8 cellular contexts compared by ENCODE assay signal in genomic region chr7:134514663-134515062, GRCh38. TPM values are rescaled to one million over a fixed set of nuclear protein-coding genes. Genes with fewer than 3 reads are reported as not detected.
DNase-seq lines count a peak whose midpoint lies in the region; ATAC-seq and TF ChIP-seq lines count a peak whose summit lies in the region.

No MANE protein-coding gene starts in this region.

- H3K27me3 Mint-ChIP-seq in central memory CD8-positive, alpha-beta T cell, result peaks cover 28% of the 10 kb centered on the region

- H3K9me2 ChIP-seq in PC-3 (replicated peaks; ENCODE audit: low read length), result no peaks in the 10 kb centered on the region

- DNase-seq in COLO668 (lab: John Stamatoyannopoulos, UW; ENCODE audit: unreplicated experiment) (peak; percentile 31), Kasumi-1 (lab: John Stamatoyannopoulos, UW) (peak; percentile 81 to 84), PC-3 (peak; percentile 93), left kidney (ENCODE audit: low read depth, low spot score) (peak; percentile 85), tibial artery (no peak)
- no peak for DNase-seq in central memory CD8-positive, alpha-beta T cell (ENCODE audit: low spot score in 2 of 2)

- H4K20me1 ChIP-seq in PC-3 (ENCODE audit: low read length), result no peaks in the 10 kb centered on the region

- no peaks in the 10 kb centered on the region for H3F3A ChIP-seq in PC-3 (ENCODE audit: low read length, unreplicated experiment)

- H3K4me2 ChIP-seq in PC-3 (ENCODE audit: low read length), result peak overlapping the region; percentile 68

- no TSS peak for BruUV-seq in PC-3 (replicated peaks; lab: Mats Ljungman, UMichigan)

- H3K4me1 Mint-ChIP-seq in central memory CD8-positive, alpha-beta T cell, result peaks cover 6% of the 10 kb centered on the region

- H3K36me3 ChIP-seq in PC-3 (ENCODE audit: low read depth, low read length) (no peaks in the 10 kb centered on the region), tibial artery (no peaks in the 10 kb centered on the region)

- ATAC-seq in GM18873 (IDR thresholded peaks at IDR 0.05; ENCODE audit: low FRiP score, unreplicated experiment), result peak; percentile 56
- ATAC-seq in PC-3, result peak; percentile 4; the same call in 1 of the 2 replicates
- ATAC-seq in central memory CD8-positive, alpha-beta T cell (replicated peaks; ENCODE audit: extremely low read depth, poor library complexity, severe bottlenecking), result peak; percentile 43
- no peak for ATAC-seq in HG02870 (IDR thresholded peaks at IDR 0.05; ENCODE audit: unreplicated experiment)

- no peaks in the 10 kb centered on the region for H3K9me3 Mint-ChIP-seq in central memory CD8-positive, alpha-beta T cell

- H3K27ac ChIP-seq in PC-3 (ENCODE audit: low read length) (peak overlapping the region; percentile 96), tibial artery (no peak overlapping the region)

- no peak overlapping the region for H3K27ac Mint-ChIP-seq in central memory CD8-positive, alpha-beta T cell (ENCODE audit: low read depth)

- peaks cover 1% of the 10 kb centered on the region for H3K36me3 Mint-ChIP-seq in central memory CD8-positive, alpha-beta T cell (ENCODE audit: insufficient read depth)

- H3K4me1 ChIP-seq in PC-3 (ENCODE audit: insufficient read depth, low read length) (peaks cover 55% of the 10 kb centered on the region), tibial artery (peaks cover 0 to 22% (median 16%) of the 10 kb centered on the region in 4 donors)

- TF ChIP-seq CTCF in PC-3 (conservative IDR thresholded peaks at IDR 0.05; ENCODE audit: low read depth, low read length) (peak; percentile 80), tibial artery (IDR thresholded peaks at IDR 0.05) (peak; percentile 82 to 85)

- POLR2A ChIA-PET in PC-3 (lab: Charles Lee; ENCODE audit: unreplicated experiment), result no interaction called here

- H3K27me3 ChIP-seq in PC-3 (ENCODE audit: low read length), result no peaks in the 10 kb centered on the region
- H3K27me3 ChIP-seq in tibial artery, result peaks cover 0 to 5% of the 10 kb centered on the region in 2 donors

- H3K4me3 ChIP-seq in PC-3 (ENCODE audit: low read length) (no peak overlapping the region), tibial artery (no peak overlapping the region)

- CTCF ChIA-PET in PC-3 (lab: Charles Lee), result interaction anchor here (0.6 to 3.6 kb wide), 5 partner anchors 34 to 92 kb away, joined by 3 to 47 read pairs (median 6); no protein-coding TSS in a partner anchor

- intact Hi-C loops in PC-3 (cut with micrococcal nuclease) (loop anchor here (2.0 kb wide), 1 partner anchor 148 kb away; no protein-coding TSS in a partner anchor), tibial artery (cut with DNase I; ENCODE audit: low total_unique reads) (loop anchor here (5.0 kb wide), 2 partner anchors 33 to 88 kb away; partner anchors contain the start of gene AKR1B15)

- peak overlapping the region; percentile 75 for H3K9ac ChIP-seq in PC-3 (ENCODE audit: low read length)

- 0 out of 2 replicates have a peak overlapping the region, but pooled peaks have one; percentile 29 for H2AFZ ChIP-seq in PC-3 (ENCODE audit: low read length)

- H3K79me2 ChIP-seq in PC-3 (ENCODE audit: low read length), result no peaks in the 10 kb centered on the region

- H3K9me3 ChIP-seq in PC-3 (ENCODE audit: low read length), result no peaks in the 10 kb centered on the region
- no peaks in the 10 kb centered on the region for H3K9me3 ChIP-seq in tibial artery

- no peak overlapping the region for H3K4me3 Mint-ChIP-seq in central memory CD8-positive, alpha-beta T cell

RNA-seq across cellular contexts. Expression of gene AKR1B10, which starts 12.7 kb away (rescaled TPM):
- total RNA-seq in PC-3 (2014; rRNA removed), result 8.3 and 8.8 TPM in 2 replicates

RNA-seq across cellular contexts. Expression of gene AKR1B15, which starts 34.2 kb away (rescaled TPM):
- 0.29 and 0.40 TPM in 2 replicates for total RNA-seq in PC-3 (2014; rRNA removed)

RNA-seq across cellular contexts. Expression of gene AKR1B1, which starts 55.8 kb away (rescaled TPM):
- total RNA-seq in PC-3 (2014; rRNA removed), result 1.6 TPM in 1 of 2 replicates, not detected in the other

Comparison
In these comparisons a context has a peak if more than half of its experiments do, and no peak if none do; other contexts are left out.
1. DNase-seq: peak in COLO668 (single experiment), Kasumi-1 (2 of 2), PC-3 (single experiment) and left kidney (single experiment); none in central memory CD8-positive, alpha-beta T cell (0 of 2) and tibial artery (0 of 2).